In the genomic region with DNA sequence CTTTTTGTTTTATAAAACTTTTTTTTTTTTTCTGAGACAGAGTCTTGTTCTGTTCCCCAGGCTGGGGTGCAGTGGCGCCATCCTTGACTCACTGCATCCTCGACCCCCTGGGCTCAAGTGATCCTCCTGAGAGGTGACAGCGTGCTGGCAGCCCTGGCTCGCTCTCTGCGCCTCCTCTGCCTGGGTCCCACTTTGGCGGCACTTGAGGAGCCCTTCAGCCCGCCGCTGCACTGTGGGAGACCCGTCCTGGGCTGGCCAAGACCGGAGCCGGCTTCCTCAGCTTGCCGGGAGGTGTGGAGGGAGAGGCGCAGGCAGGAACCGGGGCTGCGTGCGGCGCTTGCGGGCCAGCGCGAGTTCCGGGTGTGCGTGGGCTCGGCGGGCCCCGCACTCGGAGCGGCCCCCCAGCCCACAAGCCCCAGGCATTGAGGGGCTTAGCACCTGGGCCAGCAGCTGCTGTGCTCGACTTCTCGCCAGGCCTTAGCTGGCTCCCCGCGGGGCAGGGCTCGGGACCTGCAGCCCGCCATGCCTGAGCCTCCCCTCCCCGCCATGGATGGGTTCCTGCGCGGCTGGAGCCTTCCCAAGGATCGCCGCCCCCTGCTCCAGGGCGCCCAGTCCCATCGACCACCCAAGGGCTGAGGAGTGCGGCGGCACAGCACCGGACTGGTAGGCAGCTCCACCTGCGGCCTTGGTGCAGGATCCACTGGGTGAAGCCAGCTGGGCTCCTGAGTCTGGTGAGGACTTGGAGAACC, we compare ENCODE assay signal across 13 cellular contexts. TPM values are rescaled to one million over a fixed set of nuclear protein-coding genes. Genes with fewer than 3 reads are reported as not detected.
A peak's percentile ranks its signal among the peaks of the same experiment; 100 is the strongest.
DNase-seq lines count a peak whose midpoint lies in the region; ATAC-seq, FAIRE-seq and TF ChIP-seq lines count a peak whose summit lies in the region.
"Had no signal": no experiment of that assay in that cellular context is flagged by ENCODE, and none has a peak within 500 bp of the region (broad histone marks: within the 10 kb centered on the region; RNA-seq: fewer than 3 reads in every experiment).

No MANE protein-coding gene starts in this region.

- no peaks in the 10 kb centered on the region for H3K36me3 ChIP-seq in BLaER1
- no peaks in the 10 kb centered on the region for H3K36me3 ChIP-seq in GM23338 (ENCODE audit: insufficient read depth)
- no peaks in the 10 kb centered on the region for H3K36me3 ChIP-seq in H1 (ENCODE audit: control insufficient read depth in 2 of 4, insufficient read depth in 4 of 4, low read length in 3 of 4)
- no peaks in the 10 kb centered on the region for H3K36me3 ChIP-seq in testis (ENCODE audit: low read depth, missing control alignments)

- no peak overlapping the region for H3K4me3 Mint-ChIP-seq in GM23338

- H2AK5ac ChIP-seq in H1 (ENCODE audit: low read depth, low read length) = no peak overlapping the region

- H3K4ac ChIP-seq in H1 (replicated peaks; ENCODE audit: insufficient read length, low read depth, low read length) = no peak overlapping the region

- peaks cover under 1% of the 10 kb centered on the region; the same call in 1 of the 3 replicates for H3K4me1 Mint-ChIP-seq in GM23338

- no peak overlapping the region for H3K56ac ChIP-seq in H1 (replicated peaks; ENCODE audit: insufficient read length, low read depth, low read length)

- ATAC-seq in GM23338 = no peak

- TF ChIP-seq EP300 in H1 (IDR thresholded peaks at IDR 0.05; ENCODE audit: borderline replicate concordance in 1 of 2, low read depth in 2 of 2, low read length in 2 of 2) = no peak

- no peaks in the 10 kb centered on the region for H3F3A ChIP-seq in GM23338 (replicated peaks; ENCODE audit: low read depth)

- TF ChIP-seq POLR2A in H1 (IDR thresholded peaks at IDR 0.05; ENCODE audit: control extremely low read depth in 1 of 2, low read depth in 2 of 2, low read length in 2 of 2) (no peak), testis (IDR thresholded peaks at IDR 0.05) (no peak)

- H2BK15ac ChIP-seq in H1 (ENCODE audit: low read length) = no peak overlapping the region

- H3K9ac ChIP-seq in BLaER1 (peak overlapping the region; percentile 27; the same call in 1 of the 2 replicates), H1 (replicated peaks in 1 of 4; ENCODE audit: extremely low read depth in 1 of 4, low read depth in 3 of 4, low read length in 3 of 4) (no peak overlapping the region)
- H3K9ac ChIP-seq: KMS-11 had no signal

- H2BK5ac ChIP-seq in H1 (ENCODE audit: low read depth, low read length) = no peak overlapping the region

- H3K9me2 ChIP-seq in GM23338 (ENCODE audit: insufficient read depth) = no peaks in the 10 kb centered on the region

- H3K4me3 ChIP-seq in BLaER1 (no peak overlapping the region), GM23338 (no peak overlapping the region), H1 (ENCODE audit: extremely low read depth in 1 of 4, insufficient read depth in 2 of 4, low read depth in 3 of 4, low read length in 4 of 4) (no peak overlapping the region), testis (peak overlapping the region; percentile 29 to 51)
- H3K4me3 ChIP-seq: GM12878 had no signal

- H4K91ac ChIP-seq in H1 (replicated peaks; ENCODE audit: insufficient read length, low read length) = no peak overlapping the region

- H3K27me3 ChIP-seq in BLaER1 (no peaks in the 10 kb centered on the region), GM23338 (ENCODE audit: insufficient read depth) (no peaks in the 10 kb centered on the region), H1 (replicated peaks in 1 of 4; ENCODE audit: control insufficient read depth in 3 of 4, extremely low read depth in 1 of 4, insufficient read depth in 3 of 4, low read length in 3 of 4) (no peaks in the 10 kb centered on the region), testis (no peaks in the 10 kb centered on the region)

- no peak overlapping the region for H2BK120ac ChIP-seq in H1 (replicated peaks; ENCODE audit: low read depth, low read length)

- no peaks in the 10 kb centered on the region for H3K9me3 Mint-ChIP-seq in GM23338
- H3K9me3 Mint-ChIP-seq: CD4-positive, alpha-beta memory T cell had no signal

- CTCF ChIA-PET in H1 (lab: Charles Lee; ENCODE audit: partially characterized antibody) = interaction anchor here (0.6 to 23.4 kb wide), 11 partner anchors 8 to 1440 kb away, joined by 3 to 253 read pairs (median 6); a partner anchor contains a TSS

- no peak overlapping the region for H3K14ac ChIP-seq in H1 (ENCODE audit: insufficient read length)

- no peak overlapping the region for H2BK20ac ChIP-seq in H1 (ENCODE audit: low read length)

- peaks cover 3% of the 10 kb centered on the region for H3K27me3 Mint-ChIP-seq in GM23338 (ENCODE audit: insufficient read depth, low read depth, poor library complexity)
- H3K27me3 Mint-ChIP-seq: CD4-positive, alpha-beta memory T cell had no signal

- intact Hi-C loops in testis (cut with DNase I; ENCODE audit: low total_unique reads) = loop anchor here (10.0 kb wide), 1 partner anchor 580 kb away; no protein-coding TSS in a partner anchor

- WGBS in H1 (ENCODE audit: extremely low coverage in 1 of 2, insufficient coverage in 1 of 2, insufficient read length in 1 of 2, insufficient replicate concordance in 2 of 2, low coverage in 1 of 2, low lambda C conversion rate in 2 of 2, missing lambda C conversion rate in 1 of 2), 2 experiments = 89% methylated on average over 25 of the region's 44 CpGs; no CpG with 5 or more reads in 1 of the 2 experiments
- 35 to 87% methylated on average over 28 to 44 of the region's 44 CpGs for WGBS in testis, 2 donors

- TF ChIP-seq CTCF in GM23338 (conservative IDR thresholded peaks at IDR 0.05; ENCODE audit: low read depth in 2 of 2) = no peak
- TF ChIP-seq CTCF in H1 (IDR thresholded peaks at IDR 0.05; ENCODE audit: control extremely low read depth in 1 of 3, insufficient read depth in 1 of 3, low read depth in 1 of 3, low read length in 3 of 3) = no peak
- TF ChIP-seq CTCF in testis (IDR thresholded peaks at IDR 0.05) = no peak

- peak overlapping the region; percentile 81 for H3K4me2 ChIP-seq in BLaER1
- H3K4me2 ChIP-seq in GM23338 = no peak overlapping the region
- H3K4me2 ChIP-seq in H1 (ENCODE audit: insufficient read depth in 1 of 2, low read depth in 2 of 2, low read length in 2 of 2) = no peak overlapping the region
- H3K4me2 ChIP-seq: KMS-11 had no signal

- H3K4me1 ChIP-seq in BLaER1 (peaks cover 53% of the 10 kb centered on the region), GM23338 (ENCODE audit: insufficient read depth) (no peaks in the 10 kb centered on the region), H1 (replicated peaks in 1 of 4; ENCODE audit: control insufficient read depth in 3 of 4, insufficient read depth in 4 of 4, low read length in 3 of 4) (peaks cover 0 to 3% (median 0%) of the 10 kb centered on the region in 4 experiments; a peak in 1 of 7 replicates), testis (peaks cover 22% of the 10 kb centered on the region)

- H3K79me1 ChIP-seq in H1 (ENCODE audit: low read depth, low read length) = no peaks in the 10 kb centered on the region

- no peaks in the 10 kb centered on the region for H3K23me2 ChIP-seq in H1 (ENCODE audit: low read depth, low read length)

- no peak overlapping the region for H3K23ac ChIP-seq in H1 (ENCODE audit: insufficient read length)

- no peak for FAIRE-seq in H1 (lab: Jason Lieb, UNC)

- H2BK12ac ChIP-seq in H1 (ENCODE audit: low read depth, low read length) = no peak overlapping the region; the same call in 1 of the 2 replicates

- TF ChIP-seq RAD21 in H1 (IDR thresholded peaks at IDR 0.05 in 1 of 2, conservative IDR thresholded peaks at IDR 0.05 in 1 of 2; ENCODE audit: low read depth in 2 of 2, low read length in 2 of 2) = no peak

- H3K27ac ChIP-seq in BLaER1 (no peak overlapping the region), GM23338 (ENCODE audit: low read depth) (no peak overlapping the region), H1 (ENCODE audit: low read depth, low read length) (no peak overlapping the region), testis (no peak overlapping the region)
- H3K27ac ChIP-seq: KMS-11 had no signal

- H4K8ac ChIP-seq in H1 (ENCODE audit: extremely low read depth, insufficient read depth, low read length) = peak overlapping the region; percentile 11; the same call in 1 of the 2 replicates

- H4K20me1 ChIP-seq in BLaER1 = no peaks in the 10 kb centered on the region
- H4K20me1 ChIP-seq in GM23338 (replicated peaks; ENCODE audit: insufficient read depth) = no peaks in the 10 kb centered on the region
- H4K20me1 ChIP-seq in H1 (replicated peaks in 1 of 2; ENCODE audit: control insufficient read depth in 1 of 2, insufficient read depth in 2 of 2, low read length in 2 of 2) = no peaks in the 10 kb centered on the region

- H3K18ac ChIP-seq in H1 (ENCODE audit: extremely low read depth, low read length) = no peak overlapping the region

- DNase-seq in GM23338 (ENCODE audit: low spot score) (no peak), H1 (ENCODE audit: low read depth in 1 of 2, low spot score in 2 of 2) (no peak), testis (no peak), NCI-H146 (lab: John Stamatoyannopoulos, UW) (no peak), NCI-H1436 treated with DMSO at 0.1 percent for 48 hours (lab: John Stamatoyannopoulos, UW) (no peak)
- no peak for DNase-seq in NK-92 treated with Interleukin-12 subunit alpha and Interleukin-12 subunit beta, amount 100 ng/mL, for 24 hours (lab: John Stamatoyannopoulos, UW)
- DNase-seq: DMS153, EL had no signal

- POLR2A ChIA-PET in H1 (lab: Charles Lee; ENCODE audit: partially characterized antibody) = interaction anchor here (0.9 kb wide), 1 partner anchor 71 kb away, joined by 3 read pairs; no protein-coding TSS in a partner anchor

- no peak overlapping the region for H3K27ac Mint-ChIP-seq in GM23338

- H3K79me2 ChIP-seq in GM23338 (replicated peaks; ENCODE audit: insufficient read depth) (no peaks in the 10 kb centered on the region), H1 (ENCODE audit: control insufficient read depth in 1 of 2, insufficient read depth in 2 of 2, low read length in 2 of 2) (no peaks in the 10 kb centered on the region)

- H2AFZ ChIP-seq in GM23338 (0 out of 2 replicates have a peak overlapping the region, but pooled peaks have one; percentile 56), H1 (ENCODE audit: low read length) (no peak overlapping the region; the same call in 1 of the 2 replicates)

- H4K5ac ChIP-seq in H1 (ENCODE audit: insufficient read length, low read depth, low read length) = no peak overlapping the region

- no peaks in the 10 kb centered on the region for H3K36me3 Mint-ChIP-seq in GM23338 (ENCODE audit: low read depth)
- H3K36me3 Mint-ChIP-seq: CD14-positive monocyte; CD4-positive, alpha-beta memory T cell had no signal

- no peaks in the 10 kb centered on the region for H3K9me3 ChIP-seq in BLaER1
- H3K9me3 ChIP-seq in H1 (ENCODE audit: insufficient read depth in 2 of 2, low read depth in 1 of 2, low read length in 1 of 2) = no peaks in the 10 kb centered on the region
- no peaks in the 10 kb centered on the region for H3K9me3 ChIP-seq in testis

RNA-seq across cellular contexts. Expression of a gene that starts 49.6 kb away (rescaled TPM):
- total RNA-seq in GM23338 (2014; rRNA removed; shearing (Covaris generic)) = 38.8 and 62.0 TPM in 2 replicates
- polyA plus RNA-seq in GM23338 (2016; fragmentation: Nextera tagmentation; extraction: Ambion mirVana) (27.7 and 38.9 TPM in 2 replicates), H1 (2011; rRNA removed) (7.9 and 10.0 TPM in 2 replicates), testis (ENCODE audit: insufficient read depth, low read depth, low replicate concordance) (26.2 TPM)
- total RNA-seq in H1 (2021; fragmentation: NEBNext Ultra II Directional; extraction: Animal tissue kit (Norgen Biotek cat#: 25700)) = 47.3 and 48.7 TPM in 2 replicates
- polyA plus RNA-seq in H1 (2011; cell fraction: cytosol; rRNA removed) = 10.1 TPM
- polyA plus RNA-seq in H1 (2011; cell fraction: nucleus; rRNA removed) = 14.5 TPM
- 5.4 to 17.7 TPM (median 9.1 TPM) in 4 replicates for polyA plus RNA-seq in H1 (2012, experiment 1 of 2)
- polyA plus RNA-seq in H1 (2012, experiment 2 of 2) = 0.30 TPM
- polyA plus RNA-seq in H1 (2013, experiment 1 of 2) = 12.5 TPM
- polyA plus RNA-seq in H1 (2013, experiment 2 of 2) = 11.5 TPM
- 49.8 and 73.0 TPM in 2 replicates for polyA minus RNA-seq in H1 (2011; rRNA and poly(A)+ RNA removed)
- polyA minus RNA-seq in H1 (2011; cell fraction: cytosol; rRNA and poly(A)+ RNA removed) = 30.8 TPM
- polyA minus RNA-seq in H1 (2011; cell fraction: nucleus; rRNA and poly(A)+ RNA removed) = 62.5 TPM
- total RNA-seq in testis = 100 to 1,000 TPM; 142 to 154 TPM

Comparison
In these comparisons a context has a peak if more than half of its experiments do, and no peak if none do; other contexts are left out.
1. H3K4me3 ChIP-seq: peak in testis (2 of 2); none in BLaER1 (single experiment), GM23338 (single experiment) and H1 (0 of 4).